In genomic region chr20:49909499-49910339, GRCh38 we compare ENCODE assay signal across 9 cellular contexts. TPM values are rescaled to one million over a fixed set of nuclear protein-coding genes. Genes with fewer than 3 reads are reported as not detected.
A peak's percentile ranks its signal among the peaks of the same experiment; 100 is the strongest.
DNase-seq lines count a peak whose midpoint lies in the region; ATAC-seq, FAIRE-seq and TF ChIP-seq lines count a peak whose summit lies in the region.
"Had no signal": no experiment of that assay in that cellular context is flagged by ENCODE, and none has a peak within 500 bp of the region (broad histone marks: within the 10 kb centered on the region; RNA-seq: fewer than 3 reads in every experiment).

No MANE protein-coding gene starts in this region.

- H3K36me3 ChIP-seq in NT2/D1 (ENCODE audit: insufficient read depth, insufficient read length, low read length) (peaks cover 72% of the 10 kb centered on the region), esophagus squamous epithelium (peaks cover 18 to 62% (median 21%) of the 10 kb centered on the region in 3 donors)

- ATAC-seq in HG02610 (IDR thresholded peaks at IDR 0.05; ENCODE audit: unreplicated experiment): no peak
- ATAC-seq in CD4-positive, alpha-beta T cell (ENCODE audit: poor library complexity): no peak

- CTCF ChIA-PET in CD4-positive, alpha-beta T cell (lab: Charles Lee): no interaction called here

- H3K4me3 ChIP-seq in NT2/D1 (ENCODE audit: insufficient read length, low read depth) (no peak overlapping the region), esophagus squamous epithelium (no peak overlapping the region)

- H3K9ac ChIP-seq in NT2/D1 (ENCODE audit: insufficient read length, low read depth): peak overlapping the region; percentile 27

- WGBS in esophagus squamous epithelium, 2 donors: 74 to 75% methylated on average over 16 to 28 of the region's 28 CpGs

- H3K27me3 Mint-ChIP-seq in CD4-positive, alpha-beta T cell: no peaks in the 10 kb centered on the region

- TF ChIP-seq POLR2A in esophagus squamous epithelium (IDR thresholded peaks at IDR 0.05) (no peak), H54 (IDR thresholded peaks at IDR 0.05; ENCODE audit: low read depth, low read length) (no peak)

- peak; percentile 26 for TF ChIP-seq CTCF in D721Med (IDR thresholded peaks at IDR 0.05; ENCODE audit: insufficient read depth, missing control alignments)
- no peak for TF ChIP-seq CTCF in esophagus squamous epithelium (IDR thresholded peaks at IDR 0.05)
- TF ChIP-seq CTCF in CD4-positive, alpha-beta T cell (IDR thresholded peaks at IDR 0.05): no peak

- DNase-seq in D721Med (ENCODE audit: insufficient read length, low spot score): no peak
- DNase-seq in NT2/D1 (ENCODE audit: low read depth, low spot score): no peak
- DNase-seq in esophagus squamous epithelium (lab: John Stamatoyannopoulos, UW): no peak
- DNase-seq in nucleus accumbens (lab: John Stamatoyannopoulos, UW): peak in 37 of 56 donors; percentile 17 to 67 (median 39)
- no peak for DNase-seq in H54 (ENCODE audit: insufficient read length, low spot score)
- no peak for DNase-seq in CD4-positive, alpha-beta T cell
- DNase-seq in NCI-H345 treated with DMSO at 0.1 percent for 48 hours (lab: John Stamatoyannopoulos, UW; ENCODE audit: unreplicated experiment): no peak
- DNase-seq: NCI-H446 treated with DMSO at 0.1 percent for 48 hours had no signal

- POLR2A ChIA-PET in CD4-positive, alpha-beta T cell (lab: Charles Lee): no interaction called here

- intact Hi-C loops in esophagus squamous epithelium (cut with DNase I): no loop called here
- intact Hi-C loops in CD4-positive, alpha-beta T cell (cut with DNase I, micrococcal nuclease): loop anchor here in 1 of 2 experiments (10.0 kb wide), 1 partner anchor 95 kb away; the partner anchor contains the start of gene SLC9A8

- H3K9me3 ChIP-seq in NT2/D1 (ENCODE audit: insufficient read depth, low read length) (no peaks in the 10 kb centered on the region), esophagus squamous epithelium (no peaks in the 10 kb centered on the region)
- H3K9me3 ChIP-seq in CD4-positive, alpha-beta T cell (ENCODE audit: control insufficient read depth, low read length): no peaks in the 10 kb centered on the region

- H3K36me3 Mint-ChIP-seq in CD4-positive, alpha-beta T cell (ENCODE audit: low read depth): peaks cover 44% of the 10 kb centered on the region

- H3K4me1 Mint-ChIP-seq in CD4-positive, alpha-beta T cell (ENCODE audit: low read depth): peaks cover 33% of the 10 kb centered on the region

- no peak overlapping the region for H3K4me3 Mint-ChIP-seq in CD4-positive, alpha-beta T cell

- H3K9me3 Mint-ChIP-seq in CD4-positive, alpha-beta T cell: no peaks in the 10 kb centered on the region

- H3K27ac Mint-ChIP-seq in CD4-positive, alpha-beta T cell: no peak overlapping the region

- no peaks in the 10 kb centered on the region for H3K27me3 ChIP-seq in NT2/D1 (ENCODE audit: insufficient read depth, insufficient read length)
- no peaks in the 10 kb centered on the region for H3K27me3 ChIP-seq in esophagus squamous epithelium
- no peaks in the 10 kb centered on the region for H3K27me3 ChIP-seq in CD4-positive, alpha-beta T cell (ENCODE audit: control insufficient read depth, insufficient read depth, low read length)

- H3K27ac ChIP-seq in esophagus squamous epithelium: peak overlapping the region in 3 of 4 donors; percentile 16 to 60 (median 59)
- no peak overlapping the region for H3K27ac ChIP-seq in CD4-positive, alpha-beta T cell (ENCODE audit: low read depth, low read length)

- H3K4me1 ChIP-seq in NT2/D1 (ENCODE audit: insufficient read depth, insufficient read length) (peaks cover 4% of the 10 kb centered on the region), esophagus squamous epithelium (peaks cover 8 to 52% (median 18%) of the 10 kb centered on the region in 3 donors)

- FAIRE-seq in D721Med (lab: Jason Lieb, UNC): no peak
- no peak for FAIRE-seq in H54 (lab: Jason Lieb, UNC)

RNA-seq across cellular contexts. Expression of gene SPATA2, which starts 5.6 kb away (rescaled TPM):
- total RNA-seq in esophagus squamous epithelium: 1 to 10 TPM; 3.3 to 5.6 (median 4.0) TPM
- 10 to 100 TPM; 16.0 to 16.4 TPM for total RNA-seq in CD4-positive, alpha-beta T cell

RNA-seq across cellular contexts. Expression of gene RNF114, which starts 26.5 kb away (rescaled TPM):
- total RNA-seq in esophagus squamous epithelium: 100 to 1,000 TPM in 1 of 4 donors, 10 to 100 TPM in 3; 73.2 to 102 (median 79.7) TPM
- 100 to 1,000 TPM; 129 to 132 TPM for total RNA-seq in CD4-positive, alpha-beta T cell

Comparison
In these comparisons a context has a peak if more than half of its experiments do, and no peak if none do; other contexts are left out.
1. DNase-seq: peak in nucleus accumbens (37 of 56); none in D721Med (single experiment), NT2/D1 (single experiment), esophagus squamous epithelium (single experiment), H54 (single experiment), CD4-positive, alpha-beta T cell (0 of 10) and NCI-H345 treated with DMSO at 0.1 percent for 48 hours (single experiment).